Comparison of ENCODE assay signal across 13 cellular contexts in genomic region chrY:24630528-24631246, GRCh38. TPM values are rescaled to one million over a fixed set of nuclear protein-coding genes. Genes with fewer than 3 reads are reported as not detected.
DNase-seq lines count a peak whose midpoint lies in the region; ATAC-seq and TF ChIP-seq lines count a peak whose summit lies in the region.
"Not testable (repeated sequence)": the region's sequence is repeated elsewhere in the genome, so short reads cannot be mapped to it uniquely, and the experiment has no call there.
"Had no signal": no experiment of that assay in that cellular context is flagged by ENCODE, and none has a peak within 500 bp of the region (broad histone marks: within the 10 kb centered on the region; RNA-seq: fewer than 3 reads in every experiment).

No MANE protein-coding gene starts in this region.

- H3K9me3 ChIP-seq in gastrocnemius medialis, result not testable (repeated sequence)

- H3K4me3 ChIP-seq in gastrocnemius medialis, result not testable (repeated sequence)

- intact Hi-C loops in gastrocnemius medialis (cut with DNase I; ENCODE audit: low total_unique reads), result not testable (repeated sequence)

- TF ChIP-seq POLR2A in gastrocnemius medialis (IDR thresholded peaks at IDR 0.05), result not testable (repeated sequence)

- TF ChIP-seq CTCF in gastrocnemius medialis (IDR thresholded peaks at IDR 0.05 in 4 of 5, conservative IDR thresholded peaks at IDR 0.05 in 1 of 5), result not testable (repeated sequence)

- not testable (repeated sequence) for H3K4me1 ChIP-seq in gastrocnemius medialis

- H3K36me3 ChIP-seq in gastrocnemius medialis, result not testable (repeated sequence)

- in situ Hi-C loops in gastrocnemius medialis (cut with MboI; ENCODE audit: low sequenced_read_pairs in 4 of 4), result not testable (repeated sequence)

- not testable (repeated sequence) for H3K27me3 ChIP-seq in gastrocnemius medialis

- DNase-seq in left lobe of liver (ENCODE audit: low spot score), result peak; percentile 8
- not testable (repeated sequence) for DNase-seq in gastrocnemius medialis

- not testable (repeated sequence) for H3K27ac ChIP-seq in gastrocnemius medialis

- ATAC-seq in left lobe of liver (peak; percentile 51), gastrocnemius medialis (peak; percentile 72 to 77)

RNA-seq across cellular contexts. Expression of gene BPY2B, which starts 12.9 kb away (rescaled TPM):
- total RNA-seq in left lobe of liver, result not detected
- not detected for total RNA-seq in gastrocnemius medialis
- total RNA-seq: A172; A673; B cell; Caco-2; Calu3; CD4-positive, alpha-beta memory T cell; CD4-positive, alpha-beta T cell; CD4-positive, CD25-positive, alpha-beta regulatory T cell; CD8-positive, alpha-beta memory T cell; CD8-positive, alpha-beta T cell; Daoy had no signal
